In the genomic region with DNA sequence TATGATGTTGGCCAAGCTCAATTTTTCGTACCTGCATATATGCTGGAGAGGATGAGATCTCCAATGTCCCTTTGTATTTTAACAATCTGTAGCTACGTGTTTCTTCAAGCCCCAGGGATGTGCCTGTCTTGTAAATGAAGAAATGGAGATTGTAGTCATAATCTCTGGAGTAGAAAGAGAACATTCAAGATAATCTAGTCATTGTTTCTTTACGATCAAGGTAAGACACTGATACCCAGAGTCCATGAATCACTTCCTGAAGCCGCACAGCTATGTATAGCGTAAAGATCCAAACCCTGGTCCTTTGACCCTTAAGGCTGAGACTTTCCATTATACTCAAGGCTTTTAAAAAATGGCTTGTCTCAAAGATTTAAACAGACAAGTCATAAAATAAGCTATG, we compare ENCODE assay signal across 19 cellular contexts.
DNase-seq lines count a peak whose midpoint lies in the region; ATAC-seq, FAIRE-seq and TF ChIP-seq lines count a peak whose summit lies in the region.
"Had no signal": no experiment of that assay in that cellular context is flagged by ENCODE, and none has a peak within 500 bp of the region (broad histone marks: within the 10 kb centered on the region; RNA-seq: fewer than 3 reads in every experiment).

No MANE protein-coding gene starts in this region.

- ATAC-seq in RWPE2 (ENCODE audit: low read depth) (peak; percentile 96), body of pancreas (no peak)
- ATAC-seq: CD8-positive, alpha-beta T cell had no signal

- WGBS in body of pancreas, 2 donors, result 70 to 72% methylated on average over 5 of the region's 5 CpGs

- no peak overlapping the region for H3K4me3 ChIP-seq in RWPE2 (ENCODE audit: severe bottlenecking)
- H3K4me3 ChIP-seq in body of pancreas, result no peak overlapping the region
- H3K4me3 ChIP-seq in ascending aorta, result no peak overlapping the region
- H3K4me3 ChIP-seq: BLaER1, HAP-1 had no signal

- H3K27ac ChIP-seq in RWPE2 (ENCODE audit: poor library complexity, severe bottlenecking), result peak overlapping the region; percentile 44
- no peak overlapping the region for H3K27ac ChIP-seq in epithelial cell of prostate
- no peak overlapping the region for H3K27ac ChIP-seq in body of pancreas
- no peak overlapping the region for H3K27ac ChIP-seq in ascending aorta
- H3K27ac ChIP-seq: BLaER1, C4-2B had no signal

- H3K4me1 ChIP-seq in RWPE2 (ENCODE audit: insufficient read depth, poor library complexity, severe bottlenecking), result peaks cover 10% of the 10 kb centered on the region
- no peaks in the 10 kb centered on the region for H3K4me1 ChIP-seq in body of pancreas
- no peaks in the 10 kb centered on the region for H3K4me1 ChIP-seq in ascending aorta
- H3K4me1 ChIP-seq: Caco-2, HAP-1 had no signal

- intact Hi-C loops in body of pancreas (cut with DNase I) (no loop called here), ascending aorta (cut with DNase I) (no loop called here)

- no peak for FAIRE-seq in RCC 7860 (lab: Jason Lieb, UNC)
- FAIRE-seq: G401.6, GM12892, H54 had no signal

- H3K27me3 ChIP-seq in RWPE2 (ENCODE audit: insufficient read depth, poor library complexity, severe bottlenecking) (no peaks in the 10 kb centered on the region), body of pancreas (no peaks in the 10 kb centered on the region), ascending aorta (no peaks in the 10 kb centered on the region)
- H3K27me3 ChIP-seq: BLaER1 had no signal

- no peak for TF ChIP-seq POLR2A in body of pancreas (IDR thresholded peaks at IDR 0.05)

- TF ChIP-seq CTCF in RWPE2 (IDR thresholded peaks at IDR 0.05; ENCODE audit: poor library complexity, severe bottlenecking), result no peak
- no peak for TF ChIP-seq CTCF in body of pancreas (IDR thresholded peaks at IDR 0.05)
- no peak for TF ChIP-seq CTCF in ascending aorta (IDR thresholded peaks at IDR 0.05)

- DNase-seq in HT1080 (ENCODE audit: low read depth) (peak; percentile 8), RWPE2 (ENCODE audit: low spot score) (no peak), epithelial cell of prostate (ENCODE audit: low read depth, low spot score) (peak; percentile 27), body of pancreas (no peak), ascending aorta (ENCODE audit: low spot score in 2 of 2) (no peak), RCC 7860 (ENCODE audit: low spot score) (no peak)
- DNase-seq: Caco-2; CD4-positive, CD25-positive, alpha-beta regulatory T cell; CD8-positive, alpha-beta T cell; DMS153; DND-41; GOT3; HFFc6 had no signal

- H3K36me3 ChIP-seq in RWPE2 (ENCODE audit: low read depth) (no peaks in the 10 kb centered on the region), body of pancreas (replicated peaks in 1 of 2; ENCODE audit: insufficient read depth in 1 of 2, low read depth in 2 of 2) (no peaks in the 10 kb centered on the region), ascending aorta (no peaks in the 10 kb centered on the region)
- H3K36me3 ChIP-seq: BLaER1, HAP-1 had no signal

- H3K9me3 ChIP-seq in RWPE2 (ENCODE audit: severe bottlenecking) (no peaks in the 10 kb centered on the region), body of pancreas (no peaks in the 10 kb centered on the region), ascending aorta (no peaks in the 10 kb centered on the region)
- H3K9me3 ChIP-seq: Caco-2, HAP-1 had no signal

Comparison
In these comparisons a context has a peak if more than half of its experiments do, and no peak if none do; other contexts are left out.
1. DNase-seq: peak in HT1080 (single experiment) and epithelial cell of prostate (single experiment); none in RWPE2 (single experiment), body of pancreas (0 of 4), ascending aorta (0 of 2) and RCC 7860 (single experiment).